In genomic region chr10:97081621-97082235, GRCh38 we compare ENCODE assay signal across 2 cellular contexts.
A peak's percentile ranks its signal among the peaks of the same experiment; 100 is the strongest.
TF ChIP-seq lines count a peak whose summit lies in the region.

No MANE protein-coding gene starts in this region.

TF ChIP-seq in Ishikawa, 13 proteins besides CTCF, POLR2A, EP300 and RAD21 (continued from another document):
- TF ChIP-seq YY1 (IDR thresholded peaks at IDR 0.05; ENCODE audit: low read depth), result no peak

TF ChIP-seq in WTC11, 78 proteins besides CTCF, POLR2A, EP300 and RAD21 (continued from another document and continues in another):
- TF ChIP-seq USF1 (CRISPR knock-in tag; IDR thresholded peaks at IDR 0.05), result peak; percentile 75
- TF ChIP-seq, protein P1, sequence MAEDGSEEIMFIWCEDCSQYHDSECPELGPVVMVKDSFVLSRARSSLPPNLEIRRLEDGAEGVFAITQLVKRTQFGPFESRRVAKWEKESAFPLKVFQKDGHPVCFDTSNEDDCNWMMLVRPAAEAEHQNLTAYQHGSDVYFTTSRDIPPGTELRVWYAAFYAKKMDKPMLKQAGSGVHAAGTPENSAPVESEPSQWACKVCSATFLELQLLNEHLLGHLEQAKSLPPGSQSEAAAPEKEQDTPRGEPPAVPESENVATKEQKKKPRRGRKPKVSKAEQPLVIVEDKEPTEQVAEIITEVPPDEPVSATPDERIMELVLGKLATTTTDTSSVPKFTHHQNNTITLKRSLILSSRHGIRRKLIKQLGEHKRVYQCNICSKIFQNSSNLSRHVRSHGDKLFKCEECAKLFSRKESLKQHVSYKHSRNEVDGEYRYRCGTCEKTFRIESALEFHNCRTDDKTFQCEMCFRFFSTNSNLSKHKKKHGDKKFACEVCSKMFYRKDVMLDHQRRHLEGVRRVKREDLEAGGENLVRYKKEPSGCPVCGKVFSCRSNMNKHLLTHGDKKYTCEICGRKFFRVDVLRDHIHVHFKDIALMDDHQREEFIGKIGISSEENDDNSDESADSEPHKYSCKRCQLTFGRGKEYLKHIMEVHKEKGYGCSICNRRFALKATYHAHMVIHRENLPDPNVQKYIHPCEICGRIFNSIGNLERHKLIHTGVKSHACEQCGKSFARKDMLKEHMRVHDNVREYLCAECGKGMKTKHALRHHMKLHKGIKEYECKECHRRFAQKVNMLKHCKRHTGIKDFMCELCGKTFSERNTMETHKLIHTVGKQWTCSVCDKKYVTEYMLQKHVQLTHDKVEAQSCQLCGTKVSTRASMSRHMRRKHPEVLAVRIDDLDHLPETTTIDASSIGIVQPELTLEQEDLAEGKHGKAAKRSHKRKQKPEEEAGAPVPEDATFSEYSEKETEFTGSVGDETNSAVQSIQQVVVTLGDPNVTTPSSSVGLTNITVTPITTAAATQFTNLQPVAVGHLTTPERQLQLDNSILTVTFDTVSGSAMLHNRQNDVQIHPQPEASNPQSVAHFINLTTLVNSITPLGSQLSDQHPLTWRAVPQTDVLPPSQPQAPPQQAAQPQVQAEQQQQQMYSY (CRISPR knock-in tag; IDR thresholded peaks at IDR 0.05), result no peak
- TF ChIP-seq, protein P2, sequence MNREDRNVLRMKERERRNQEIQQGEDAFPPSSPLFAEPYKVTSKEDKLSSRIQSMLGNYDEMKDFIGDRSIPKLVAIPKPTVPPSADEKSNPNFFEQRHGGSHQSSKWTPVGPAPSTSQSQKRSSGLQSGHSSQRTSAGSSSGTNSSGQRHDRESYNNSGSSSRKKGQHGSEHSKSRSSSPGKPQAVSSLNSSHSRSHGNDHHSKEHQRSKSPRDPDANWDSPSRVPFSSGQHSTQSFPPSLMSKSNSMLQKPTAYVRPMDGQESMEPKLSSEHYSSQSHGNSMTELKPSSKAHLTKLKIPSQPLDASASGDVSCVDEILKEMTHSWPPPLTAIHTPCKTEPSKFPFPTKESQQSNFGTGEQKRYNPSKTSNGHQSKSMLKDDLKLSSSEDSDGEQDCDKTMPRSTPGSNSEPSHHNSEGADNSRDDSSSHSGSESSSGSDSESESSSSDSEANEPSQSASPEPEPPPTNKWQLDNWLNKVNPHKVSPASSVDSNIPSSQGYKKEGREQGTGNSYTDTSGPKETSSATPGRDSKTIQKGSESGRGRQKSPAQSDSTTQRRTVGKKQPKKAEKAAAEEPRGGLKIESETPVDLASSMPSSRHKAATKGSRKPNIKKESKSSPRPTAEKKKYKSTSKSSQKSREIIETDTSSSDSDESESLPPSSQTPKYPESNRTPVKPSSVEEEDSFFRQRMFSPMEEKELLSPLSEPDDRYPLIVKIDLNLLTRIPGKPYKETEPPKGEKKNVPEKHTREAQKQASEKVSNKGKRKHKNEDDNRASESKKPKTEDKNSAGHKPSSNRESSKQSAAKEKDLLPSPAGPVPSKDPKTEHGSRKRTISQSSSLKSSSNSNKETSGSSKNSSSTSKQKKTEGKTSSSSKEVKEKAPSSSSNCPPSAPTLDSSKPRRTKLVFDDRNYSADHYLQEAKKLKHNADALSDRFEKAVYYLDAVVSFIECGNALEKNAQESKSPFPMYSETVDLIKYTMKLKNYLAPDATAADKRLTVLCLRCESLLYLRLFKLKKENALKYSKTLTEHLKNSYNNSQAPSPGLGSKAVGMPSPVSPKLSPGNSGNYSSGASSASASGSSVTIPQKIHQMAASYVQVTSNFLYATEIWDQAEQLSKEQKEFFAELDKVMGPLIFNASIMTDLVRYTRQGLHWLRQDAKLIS (CRISPR knock-in tag; IDR thresholded peaks at IDR 0.05; ENCODE audit: borderline replicate concordance), result 0 out of 2 replicates have a peak, but pooled peaks have one; percentile 36
- TF ChIP-seq ZBTB21 (CRISPR knock-in tag; IDR thresholded peaks at IDR 0.05; ENCODE audit: borderline replicate concordance), result peak; percentile 66; the same call in 1 of the 2 replicates
- TF ChIP-seq ATF3 (CRISPR knock-in tag; conservative IDR thresholded peaks at IDR 0.05), result no peak
- peak; percentile 87; the same call in 1 of the 2 replicates for TF ChIP-seq ESRRA (CRISPR knock-in tag; IDR thresholded peaks at IDR 0.05; ENCODE audit: borderline replicate concordance)
- TF ChIP-seq GRHL2 (CRISPR knock-in tag; IDR thresholded peaks at IDR 0.05; ENCODE audit: insufficient replicate concordance, severe bottlenecking), result no peak
- TF ChIP-seq SMAD3 (CRISPR knock-in tag; IDR thresholded peaks at IDR 0.05; ENCODE audit: borderline replicate concordance), result peak; percentile 98
- TF ChIP-seq SOX15 (CRISPR knock-in tag; IDR thresholded peaks at IDR 0.05), result no peak
- TF ChIP-seq, protein P3, sequence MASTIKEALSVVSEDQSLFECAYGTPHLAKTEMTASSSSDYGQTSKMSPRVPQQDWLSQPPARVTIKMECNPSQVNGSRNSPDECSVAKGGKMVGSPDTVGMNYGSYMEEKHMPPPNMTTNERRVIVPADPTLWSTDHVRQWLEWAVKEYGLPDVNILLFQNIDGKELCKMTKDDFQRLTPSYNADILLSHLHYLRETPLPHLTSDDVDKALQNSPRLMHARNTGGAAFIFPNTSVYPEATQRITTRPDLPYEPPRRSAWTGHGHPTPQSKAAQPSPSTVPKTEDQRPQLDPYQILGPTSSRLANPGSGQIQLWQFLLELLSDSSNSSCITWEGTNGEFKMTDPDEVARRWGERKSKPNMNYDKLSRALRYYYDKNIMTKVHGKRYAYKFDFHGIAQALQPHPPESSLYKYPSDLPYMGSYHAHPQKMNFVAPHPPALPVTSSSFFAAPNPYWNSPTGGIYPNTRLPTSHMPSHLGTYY (CRISPR knock-in tag; IDR thresholded peaks at IDR 0.05), result no peak
- peak; percentile 92 for TF ChIP-seq FOXP1 (CRISPR knock-in tag; IDR thresholded peaks at IDR 0.05; ENCODE audit: borderline replicate concordance)
- no peak for TF ChIP-seq ATF2 (CRISPR knock-in tag; IDR thresholded peaks at IDR 0.05; ENCODE audit: borderline replicate concordance, low read depth)
- TF ChIP-seq E2F5 (CRISPR knock-in tag; IDR thresholded peaks at IDR 0.05), result no peak
- TF ChIP-seq CDX4 (CRISPR knock-in tag; IDR thresholded peaks at IDR 0.05; ENCODE audit: borderline replicate concordance), result no peak
- TF ChIP-seq ARID4B (CRISPR knock-in tag; IDR thresholded peaks at IDR 0.05; ENCODE audit: borderline replicate concordance), result peak; percentile 96
- TF ChIP-seq SMAD4 (CRISPR knock-in tag; IDR thresholded peaks at IDR 0.05), result peak; percentile 83; the same call in 1 of the 2 replicates
- TF ChIP-seq NFYB (CRISPR knock-in tag; conservative IDR thresholded peaks at IDR 0.05; ENCODE audit: low read depth), result 0 out of 2 replicates have a peak, but pooled peaks have one; percentile 40
- TF ChIP-seq PRRX2 (CRISPR knock-in tag; IDR thresholded peaks at IDR 0.05), result no peak
- TF ChIP-seq, protein P4, sequence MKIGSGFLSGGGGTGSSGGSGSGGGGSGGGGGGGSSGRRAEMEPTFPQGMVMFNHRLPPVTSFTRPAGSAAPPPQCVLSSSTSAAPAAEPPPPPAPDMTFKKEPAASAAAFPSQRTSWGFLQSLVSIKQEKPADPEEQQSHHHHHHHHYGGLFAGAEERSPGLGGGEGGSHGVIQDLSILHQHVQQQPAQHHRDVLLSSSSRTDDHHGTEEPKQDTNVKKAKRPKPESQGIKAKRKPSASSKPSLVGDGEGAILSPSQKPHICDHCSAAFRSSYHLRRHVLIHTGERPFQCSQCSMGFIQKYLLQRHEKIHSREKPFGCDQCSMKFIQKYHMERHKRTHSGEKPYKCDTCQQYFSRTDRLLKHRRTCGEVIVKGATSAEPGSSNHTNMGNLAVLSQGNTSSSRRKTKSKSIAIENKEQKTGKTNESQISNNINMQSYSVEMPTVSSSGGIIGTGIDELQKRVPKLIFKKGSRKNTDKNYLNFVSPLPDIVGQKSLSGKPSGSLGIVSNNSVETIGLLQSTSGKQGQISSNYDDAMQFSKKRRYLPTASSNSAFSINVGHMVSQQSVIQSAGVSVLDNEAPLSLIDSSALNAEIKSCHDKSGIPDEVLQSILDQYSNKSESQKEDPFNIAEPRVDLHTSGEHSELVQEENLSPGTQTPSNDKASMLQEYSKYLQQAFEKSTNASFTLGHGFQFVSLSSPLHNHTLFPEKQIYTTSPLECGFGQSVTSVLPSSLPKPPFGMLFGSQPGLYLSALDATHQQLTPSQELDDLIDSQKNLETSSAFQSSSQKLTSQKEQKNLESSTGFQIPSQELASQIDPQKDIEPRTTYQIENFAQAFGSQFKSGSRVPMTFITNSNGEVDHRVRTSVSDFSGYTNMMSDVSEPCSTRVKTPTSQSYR (CRISPR knock-in tag; IDR thresholded peaks at IDR 0.05), result peak; percentile 81; the same call in 1 of the 2 replicates
- TF ChIP-seq CBFB (CRISPR knock-in tag; IDR thresholded peaks at IDR 0.05; ENCODE audit: low read depth), result no peak
- TF ChIP-seq TP53 (CRISPR knock-in tag; IDR thresholded peaks at IDR 0.05), result peak; percentile 96
- peak; percentile 91; the same call in 1 of the 2 replicates for TF ChIP-seq JUN (CRISPR knock-in tag; IDR thresholded peaks at IDR 0.05)
- TF ChIP-seq ZNF263 (CRISPR knock-in tag; IDR thresholded peaks at IDR 0.05; ENCODE audit: low read depth), result 0 out of 2 replicates have a peak, but pooled peaks have one; percentile 31
- peak; percentile 98 for TF ChIP-seq ZNF232 (CRISPR knock-in tag; IDR thresholded peaks at IDR 0.05)
- peak; percentile 34; the same call in 1 of the 2 replicates for TF ChIP-seq ZNF396 (CRISPR knock-in tag; IDR thresholded peaks at IDR 0.05; ENCODE audit: borderline replicate concordance)
- TF ChIP-seq, protein P5, sequence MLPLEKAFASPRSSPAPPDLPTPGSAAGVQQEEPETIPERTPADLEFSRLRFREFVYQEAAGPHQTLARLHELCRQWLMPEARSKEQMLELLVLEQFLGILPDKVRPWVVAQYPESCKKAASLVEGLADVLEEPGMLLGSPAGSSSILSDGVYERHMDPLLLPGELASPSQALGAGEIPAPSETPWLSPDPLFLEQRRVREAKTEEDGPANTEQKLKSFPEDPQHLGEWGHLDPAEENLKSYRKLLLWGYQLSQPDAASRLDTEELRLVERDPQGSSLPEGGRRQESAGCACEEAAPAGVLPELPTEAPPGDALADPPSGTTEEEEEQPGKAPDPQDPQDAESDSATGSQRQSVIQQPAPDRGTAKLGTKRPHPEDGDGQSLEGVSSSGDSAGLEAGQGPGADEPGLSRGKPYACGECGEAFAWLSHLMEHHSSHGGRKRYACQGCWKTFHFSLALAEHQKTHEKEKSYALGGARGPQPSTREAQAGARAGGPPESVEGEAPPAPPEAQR (CRISPR knock-in tag; IDR thresholded peaks at IDR 0.05), result peak; percentile 58; the same call in 1 of the 2 replicates
- TF ChIP-seq ETV6 (CRISPR knock-in tag; IDR thresholded peaks at IDR 0.05), result peak; percentile 96
- TF ChIP-seq ZNF121 (CRISPR knock-in tag; IDR thresholded peaks at IDR 0.05), result peak; percentile 100
